ENCODE assay signal across 18 cellular contexts in genomic region chr20:4870906-4871305, GRCh38.
"Had no signal": no experiment of that assay in that cellular context is flagged by ENCODE, and none has a peak within 500 bp of the region (broad histone marks: within the 10 kb centered on the region; RNA-seq: fewer than 3 reads in every experiment).

No MANE protein-coding gene starts in this region.

- DNase-seq: activated CD4-positive, alpha-beta T cell treated with anti-CD3 and anti-CD28 coated beads, Interleukin-2, amount 50 U/mL, for 1 hour; activated CD8-positive, alpha-beta memory T cell treated with anti-CD3 and anti-CD28 coated beads, Interleukin-2, amount 50 U/mL, for 4 hours; activated effector memory CD4-positive, alpha-beta T cell treated with Interleukin-2 at 50 U/mL for 16 hours; activated T-cell treated with anti-CD3 and anti-CD28 coated beads, Interleukin-2, amount 50 U/mL, for 4 hours; effector CD4-positive, alpha-beta T cell; immature natural killer cell; kidney glomerular epithelial cell; left ventricle myocardium superior; naive thymus-derived CD4-positive, alpha-beta T cell; nucleus accumbens; stimulated activated CD4-positive, alpha-beta T cell treated with anti-CD3 and anti-CD28 coated beads, Interleukin-2, amount 100 ng/mL, for 24 hours; stomach; T-helper 9 cell; trophoblast cell had no signal

- H3K27ac ChIP-seq: ascending aorta, esophagus muscularis mucosa, stomach had no signal

- H3K9me3 Mint-ChIP-seq: activated naive CD4-positive, alpha-beta T cell treated with anti-CD3 and anti-CD28 coated beads, Interleukin-2, amount 50 U/mL, for 24 hours; activated T-cell treated with anti-CD3 and anti-CD28 coated beads, Interleukin-2, amount 50 U/mL, for 4 hours; immature natural killer cell; memory B cell; naive thymus-derived CD4-positive, alpha-beta T cell had no signal

- H3K27me3 Mint-ChIP-seq: activated naive CD4-positive, alpha-beta T cell treated with anti-CD3 and anti-CD28 coated beads, Interleukin-2, amount 50 U/mL, for 24 hours; memory B cell; naive thymus-derived CD4-positive, alpha-beta T cell had no signal

- H3K4me3 Mint-ChIP-seq: activated naive CD4-positive, alpha-beta T cell treated with anti-CD3 and anti-CD28 coated beads, Interleukin-2, amount 50 U/mL, for 24 hours; activated T-cell treated with anti-CD3 and anti-CD28 coated beads, Interleukin-2, amount 50 U/mL, for 4 hours; immature natural killer cell; memory B cell; naive thymus-derived CD4-positive, alpha-beta T cell had no signal

- H3K27ac Mint-ChIP-seq: activated naive CD4-positive, alpha-beta T cell treated with anti-CD3 and anti-CD28 coated beads, Interleukin-2, amount 50 U/mL, for 24 hours had no signal
